1 cellular context compared by ENCODE assay signal in genomic region chr17:81165246-81166032, GRCh38.
TF ChIP-seq lines count a peak whose summit lies in the region.

TSS of gene PVALEF (plus strand) at chr17:81165507. CDS start at chr17:81181227, 15,720 bp downstream.

TF ChIP-seq in HepG2, 621 proteins besides CTCF, POLR2A, EP300 and RAD21 (continued from another document and continues in another):
- no peak for TF ChIP-seq ZBTB1 (CRISPR knock-in tag; IDR thresholded peaks at IDR 0.05; ENCODE audit: borderline replicate concordance)
- no peak for TF ChIP-seq ATAD3A (CRISPR knock-in tag; IDR thresholded peaks at IDR 0.05)
- peak; percentile 38; the same call in 1 of the 2 replicates for TF ChIP-seq TFE3 (CRISPR knock-in tag; IDR thresholded peaks at IDR 0.05)
- peak; percentile 79; the same call in 1 of the 2 replicates for TF ChIP-seq FLYWCH1 (CRISPR knock-in tag; IDR thresholded peaks at IDR 0.05)
- TF ChIP-seq PRDM15 (CRISPR knock-in tag; IDR thresholded peaks at IDR 0.05), result no peak
- peak; percentile 40; the same call in 1 of the 2 replicates for TF ChIP-seq BORCS8-MEF2B (CRISPR knock-in tag; IDR thresholded peaks at IDR 0.05)
- TF ChIP-seq RELA (CRISPR knock-in tag; IDR thresholded peaks at IDR 0.05), result no peak
- TF ChIP-seq ZNF12 (CRISPR knock-in tag; IDR thresholded peaks at IDR 0.05), result peak; percentile 52; the same call in 1 of the 2 replicates
- peak; percentile 8 for TF ChIP-seq TEAD3 (CRISPR knock-in tag; optimal IDR thresholded peaks at IDR 0.05; ENCODE audit: borderline replicate concordance)
- TF ChIP-seq FOXO4 (CRISPR knock-in tag; conservative IDR thresholded peaks at IDR 0.05), result 0 out of 2 replicates have a peak, but pooled peaks have one; percentile 70
- no peak for TF ChIP-seq KIAA2018 (CRISPR knock-in tag; IDR thresholded peaks at IDR 0.05; ENCODE audit: borderline replicate concordance)
- TF ChIP-seq SRSF9 (IDR thresholded peaks at IDR 0.05; ENCODE audit: borderline replicate concordance, insufficient read depth, low read depth, low read length, poor library complexity, severe bottlenecking), result no peak
- TF ChIP-seq MEIS1 (CRISPR knock-in tag; IDR thresholded peaks at IDR 0.05; ENCODE audit: borderline replicate concordance), result 0 out of 2 replicates have a peak, but pooled peaks have one; percentile 5
- TF ChIP-seq ZNF577 (CRISPR knock-in tag; IDR thresholded peaks at IDR 0.05; ENCODE audit: borderline replicate concordance, low read depth), result no peak
- TF ChIP-seq BATF2 (CRISPR knock-in tag; IDR thresholded peaks at IDR 0.05), result 0 out of 2 replicates have a peak, but pooled peaks have one; percentile 67
- no peak for TF ChIP-seq GTF2F1 (IDR thresholded peaks at IDR 0.05; ENCODE audit: low read length)
- TF ChIP-seq AGO2 (optimal IDR thresholded peaks at IDR 0.05; ENCODE audit: low read depth, low read length), result peak; percentile 51
- TF ChIP-seq POLR2G (IDR thresholded peaks at IDR 0.05; ENCODE audit: low read depth, low read length), result peak; percentile 82
- TF ChIP-seq REPIN1 (CRISPR knock-in tag; IDR thresholded peaks at IDR 0.05; ENCODE audit: borderline replicate concordance, low read depth), result peak; percentile 69; the same call in 1 of the 2 replicates
- TF ChIP-seq GLI4 (CRISPR knock-in tag; IDR thresholded peaks at IDR 0.05; ENCODE audit: borderline replicate concordance), result peak; percentile 96; the same call in 1 of the 2 replicates
- no peak for TF ChIP-seq MATR3 (CRISPR knock-in tag; IDR thresholded peaks at IDR 0.05)
- TF ChIP-seq RFX3 (CRISPR knock-in tag; IDR thresholded peaks at IDR 0.05), result no peak
- TF ChIP-seq SP1 (IDR thresholded peaks at IDR 0.05), result no peak
- no peak for TF ChIP-seq SP1 (CRISPR knock-in tag; IDR thresholded peaks at IDR 0.05)
- TF ChIP-seq RXRA (CRISPR knock-in tag; IDR thresholded peaks at IDR 0.05), result peak; percentile 70; the same call in 1 of the 2 replicates
- no peak for TF ChIP-seq RARA (CRISPR knock-in tag; IDR thresholded peaks at IDR 0.05)
- TF ChIP-seq ATM (IDR thresholded peaks at IDR 0.05; ENCODE audit: borderline replicate concordance), result no peak
- no peak; the same call in 1 of the 2 replicates for TF ChIP-seq ZNF446 (CRISPR knock-in tag; IDR thresholded peaks at IDR 0.05)
- no peak for TF ChIP-seq ATF7-NPFF (CRISPR knock-in tag; IDR thresholded peaks at IDR 0.05; ENCODE audit: low read depth)
- no peak for TF ChIP-seq ZNF101 (CRISPR knock-in tag; IDR thresholded peaks at IDR 0.05; ENCODE audit: borderline replicate concordance, low read depth)
- peak; percentile 66; the same call in 1 of the 2 replicates for TF ChIP-seq ZNF124 (CRISPR knock-in tag; IDR thresholded peaks at IDR 0.05)
- TF ChIP-seq AGO1 (IDR thresholded peaks at IDR 0.05; ENCODE audit: low read depth, low read length, poor library complexity, severe bottlenecking), result no peak
- no peak for TF ChIP-seq RFX1 (IDR thresholded peaks at IDR 0.05)
- peak; percentile 93; the same call in 1 of the 2 replicates for TF ChIP-seq ZNF619 (CRISPR knock-in tag; IDR thresholded peaks at IDR 0.05)
- TF ChIP-seq CSRNP1 (CRISPR knock-in tag; IDR thresholded peaks at IDR 0.05), result peak; percentile 90
- TF ChIP-seq ZNF839 (CRISPR knock-in tag; IDR thresholded peaks at IDR 0.05; ENCODE audit: borderline replicate concordance), result peak; percentile 85
- peak; percentile 92 for TF ChIP-seq ZFY (CRISPR knock-in tag; IDR thresholded peaks at IDR 0.05)
- no peak for TF ChIP-seq SMARCE1 (IDR thresholded peaks at IDR 0.05; ENCODE audit: borderline replicate concordance)
- TF ChIP-seq REXO4 (CRISPR knock-in tag; IDR thresholded peaks at IDR 0.05; ENCODE audit: borderline replicate concordance), result no peak
- no peak for TF ChIP-seq SUZ12 (IDR thresholded peaks at IDR 0.05; ENCODE audit: low read depth, low read length)
- peak; percentile 74; the same call in 1 of the 2 replicates for TF ChIP-seq ZNF564 (CRISPR knock-in tag; IDR thresholded peaks at IDR 0.05)
- TF ChIP-seq ZNF468 (CRISPR knock-in tag; IDR thresholded peaks at IDR 0.05), result no peak
- no peak for TF ChIP-seq NFE2 (CRISPR knock-in tag; IDR thresholded peaks at IDR 0.05)
- TF ChIP-seq LCORL (IDR thresholded peaks at IDR 0.05), result no peak
- TF ChIP-seq LCORL (CRISPR knock-in tag; IDR thresholded peaks at IDR 0.05), result peak; percentile 78
- TF ChIP-seq ZBTB44 (CRISPR knock-in tag; IDR thresholded peaks at IDR 0.05), result peak; percentile 71; the same call in 1 of the 2 replicates
- TF ChIP-seq NFYC (CRISPR knock-in tag; IDR thresholded peaks at IDR 0.05), result no peak
- TF ChIP-seq ZNF256 (CRISPR knock-in tag; conservative IDR thresholded peaks at IDR 0.05), result no peak; the same call in none of the 2 replicates
- no peak for TF ChIP-seq PAX8 (CRISPR knock-in tag; IDR thresholded peaks at IDR 0.05; ENCODE audit: borderline replicate concordance)
- peak; percentile 89; the same call in 1 of the 2 replicates for TF ChIP-seq ZNF530 (CRISPR knock-in tag; IDR thresholded peaks at IDR 0.05; ENCODE audit: low read depth)
- no peak for TF ChIP-seq TCF7L2 (IDR thresholded peaks at IDR 0.05; ENCODE audit: low read depth, low read length)
